Comparison of ENCODE assay signal across 25 cellular contexts in the genomic region with DNA sequence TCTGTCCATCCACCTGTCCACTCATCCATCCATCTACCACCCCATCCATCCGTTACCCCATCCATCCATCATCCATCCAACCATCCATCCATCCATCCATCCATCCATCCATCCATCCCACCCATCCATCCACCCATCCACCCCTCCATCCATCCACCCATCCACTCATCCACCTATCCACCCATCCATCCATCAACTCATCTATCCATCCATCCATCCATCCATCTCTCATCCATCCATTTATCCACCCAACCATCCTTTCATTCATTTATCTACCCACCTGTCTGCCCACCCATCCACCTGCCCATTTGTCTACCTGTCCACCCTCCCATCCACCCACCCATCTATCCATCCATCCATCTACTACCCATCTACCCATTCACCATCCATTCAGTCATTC.
"Had no signal": no experiment of that assay in that cellular context is flagged by ENCODE, and none has a peak within 500 bp of the region (broad histone marks: within the 10 kb centered on the region; RNA-seq: fewer than 3 reads in every experiment).

No MANE protein-coding gene starts in this region.

- H3K4me3 ChIP-seq: colonic mucosa, esophagus muscularis mucosa, gastroesophageal sphincter, heart right ventricle, left lung, lower lobe of right lung, mucosa of descending colon had no signal

- DNase-seq: colonic mucosa; cortex of kidney; effector CD8-positive, alpha-beta T cell; effector memory CD8-positive, alpha-beta T cell; endodermal cell; foreskin keratinocyte; head of caudate nucleus; heart right ventricle; hippocampal formation; left cardiac atrium; left lung; left ventricle myocardium superior; lower lobe of right lung; mesenchymal stem cell; mucosa of descending colon; naive B cell had no signal

- H3K36me3 ChIP-seq: colonic mucosa, left lung, lower lobe of right lung had no signal

- H3K9me3 ChIP-seq: colonic mucosa, esophagus muscularis mucosa, gastroesophageal sphincter, heart right ventricle, left lung, lower lobe of right lung, mucosa of descending colon had no signal

- H3K4me1 Mint-ChIP-seq: endodermal cell, mesothelial cell of epicardium had no signal

- H3K4me1 ChIP-seq: colonic mucosa, foreskin keratinocyte, gastroesophageal sphincter, heart right ventricle, left lung, lower lobe of right lung had no signal

- H3K36me3 Mint-ChIP-seq: mesothelial cell of epicardium, naive B cell had no signal

- H3K9me3 Mint-ChIP-seq: dendritic cell treated with granulocyte-macrophage colony-stimulating factor and Interleukin-4, amounts not matched to agents 40 ng/mL and 50 ng/mL, for 4 days; effector memory CD8-positive, alpha-beta T cell; endodermal cell; mesothelial cell of epicardium had no signal

- H3K27me3 Mint-ChIP-seq: dendritic cell treated with granulocyte-macrophage colony-stimulating factor and Interleukin-4, amounts not matched to agents 40 ng/mL and 50 ng/mL, for 4 days had no signal

- H3K27me3 ChIP-seq: colonic mucosa, esophagus muscularis mucosa, foreskin keratinocyte, gastroesophageal sphincter, left lung had no signal

- H3K27ac ChIP-seq: colonic mucosa, esophagus muscularis mucosa, foreskin keratinocyte, gastroesophageal sphincter, heart right ventricle, left lung, lower lobe of right lung had no signal

- ATAC-seq: effector memory CD8-positive, alpha-beta T cell; foreskin keratinocyte; gastroesophageal sphincter; heart right ventricle; left cardiac atrium; left lung; left ventricle myocardium superior; lower lobe of right lung; mucosa of descending colon had no signal

- H3K27ac Mint-ChIP-seq: dendritic cell treated with granulocyte-macrophage colony-stimulating factor and Interleukin-4, amounts not matched to agents 40 ng/mL and 50 ng/mL, for 4 days; effector memory CD8-positive, alpha-beta T cell; endodermal cell; mesothelial cell of epicardium had no signal

- H3K4me3 Mint-ChIP-seq: dendritic cell treated with granulocyte-macrophage colony-stimulating factor and Interleukin-4, amounts not matched to agents 40 ng/mL and 50 ng/mL, for 4 days; effector memory CD8-positive, alpha-beta T cell; endodermal cell; mesothelial cell of epicardium had no signal

- FAIRE-seq: endometrium, endothelial cell of umbilical vein, frontal cortex, islet of Langerhans, keratinocyte had no signal
